24 cellular contexts compared by ENCODE assay signal in the genomic region with DNA sequence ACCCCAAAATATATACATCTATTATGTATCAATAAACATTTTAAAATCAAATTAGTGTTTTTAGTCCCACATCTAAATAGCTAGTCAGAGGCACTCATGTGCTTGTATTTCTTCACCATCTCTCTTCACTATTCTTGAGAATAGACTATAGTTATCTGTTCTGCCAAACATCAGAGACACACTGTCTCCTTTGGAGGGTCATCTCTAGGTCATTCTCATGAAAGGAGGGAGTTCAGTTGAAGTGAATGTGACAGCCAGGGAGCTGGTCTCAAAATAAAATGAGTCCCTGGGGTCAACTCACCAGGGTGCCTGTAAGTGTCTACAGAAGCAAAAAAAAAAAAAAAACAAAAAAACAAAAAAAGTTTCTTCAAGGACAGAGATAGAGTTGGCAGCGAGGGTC.
DNase-seq lines count a peak whose midpoint lies in the region; ATAC-seq, FAIRE-seq and TF ChIP-seq lines count a peak whose summit lies in the region.
"Had no signal": no experiment of that assay in that cellular context is flagged by ENCODE, and none has a peak within 500 bp of the region (broad histone marks: within the 10 kb centered on the region; RNA-seq: fewer than 3 reads in every experiment).

No MANE protein-coding gene starts in this region.

- FAIRE-seq in K562 (lab: Jason Lieb, UNC): peak; percentile 19
- FAIRE-seq: A204.1, D721Med, GM12891, GM18507 had no signal

- no peaks in the 10 kb centered on the region for H3F3A ChIP-seq in GM23338 (replicated peaks; ENCODE audit: low read depth)

- H3K9ac ChIP-seq in K562 (ENCODE audit: insufficient read depth in 1 of 2, low read depth in 2 of 2, low read length in 2 of 2): no peak overlapping the region
- H3K9ac ChIP-seq: BLaER1 had no signal

- peaks cover 10% of the 10 kb centered on the region for H3K4me1 Mint-ChIP-seq in GM23338
- H3K4me1 Mint-ChIP-seq: CD14-positive monocyte; CD4-positive, alpha-beta memory T cell; CD4-positive, CD25-positive, alpha-beta regulatory T cell; CD8-positive, alpha-beta memory T cell had no signal

- no peaks in the 10 kb centered on the region for H3K9me3 ChIP-seq in cardiac muscle cell (ENCODE audit: low read depth)
- no peaks in the 10 kb centered on the region; the same call in 1 of the 2 replicates for H3K9me3 ChIP-seq in K562 (replicated peaks; ENCODE audit: control insufficient read depth, insufficient read depth, low read depth, low read length)
- H3K9me3 ChIP-seq: BE2C, BLaER1, Caco-2 had no signal

- no peaks in the 10 kb centered on the region for H3K9me1 ChIP-seq in K562 (ENCODE audit: control insufficient read depth, insufficient read depth, low read length)

- H3K27me3 Mint-ChIP-seq in GM23338 (ENCODE audit: insufficient read depth, low read depth, poor library complexity): no peaks in the 10 kb centered on the region

- no peak for TF ChIP-seq POLR2A in K562 (conservative IDR thresholded peaks at IDR 0.05)

- no peak overlapping the region for H3K4me3 Mint-ChIP-seq in GM23338
- H3K4me3 Mint-ChIP-seq: CD14-positive monocyte; CD4-positive, alpha-beta memory T cell; CD4-positive, CD25-positive, alpha-beta regulatory T cell; CD8-positive, alpha-beta memory T cell had no signal

- H3K9me2 ChIP-seq in GM23338 (ENCODE audit: insufficient read depth): peaks cover 11% of the 10 kb centered on the region

- no peak for ATAC-seq in Right ventricle myocardium inferior
- no peak for ATAC-seq in GM23338
- ATAC-seq in K562: no peak

- H3K4me1 ChIP-seq in cardiac muscle cell (ENCODE audit: low read depth) (peaks cover 24% of the 10 kb centered on the region), GM23338 (ENCODE audit: insufficient read depth) (peaks cover 3% of the 10 kb centered on the region), K562 (replicated peaks in 1 of 2; ENCODE audit: control insufficient read depth in 2 of 2, insufficient read depth in 2 of 2, low read length in 2 of 2) (peaks cover 0 to 3% of the 10 kb centered on the region in 2 experiments; a peak in 2 of 5 replicates)
- H3K4me1 ChIP-seq: BE2C, Caco-2 had no signal

- H3K79me2 ChIP-seq in GM23338 (replicated peaks; ENCODE audit: insufficient read depth): no peaks in the 10 kb centered on the region
- H3K79me2 ChIP-seq in K562 (ENCODE audit: control insufficient read depth, insufficient read depth, low read length): no peaks in the 10 kb centered on the region

- BruUV-seq in K562 (replicated peaks; lab: Mats Ljungman, UMichigan): no TSS peak

- H3K4me3 ChIP-seq in cardiac muscle cell (no peak overlapping the region), GM23338 (no peak overlapping the region), K562 (no peak overlapping the region)
- H3K4me3 ChIP-seq: BLaER1 had no signal

- H3K27ac Mint-ChIP-seq in GM23338: no peak overlapping the region
- H3K27ac Mint-ChIP-seq: CD14-positive monocyte; CD4-positive, alpha-beta memory T cell; CD4-positive, CD25-positive, alpha-beta regulatory T cell; CD8-positive, alpha-beta memory T cell had no signal

- TF ChIP-seq EP300 in K562 (IDR thresholded peaks at IDR 0.05; ENCODE audit: low read length): no peak

- H3K27me3 ChIP-seq in cardiac muscle cell (no peaks in the 10 kb centered on the region), GM23338 (ENCODE audit: insufficient read depth) (no peaks in the 10 kb centered on the region), K562 (ENCODE audit: control insufficient read depth in 2 of 2, insufficient read depth in 2 of 2, low read length in 2 of 2) (peaks cover 6 to 12% of the 10 kb centered on the region in 2 experiments; a peak in 4 of 5 replicates)
- H3K27me3 ChIP-seq: BE2C, BLaER1 had no signal

- TF ChIP-seq CTCF in cardiac muscle cell (IDR thresholded peaks at IDR 0.05; ENCODE audit: low read depth, low read length) (no peak), GM23338 (conservative IDR thresholded peaks at IDR 0.05; ENCODE audit: low read depth in 2 of 2) (no peak), K562 (IDR thresholded peaks at IDR 0.05 in 2 of 3, conservative IDR thresholded peaks at IDR 0.05 in 1 of 3; ENCODE audit: insufficient read depth in 2 of 3, low read depth in 1 of 3, low read length in 3 of 3) (no peak), GM13977 (IDR thresholded peaks at IDR 0.05; ENCODE audit: extremely low read depth, insufficient read depth, missing control alignments) (no peak)

- H4K20me1 ChIP-seq in GM23338 (replicated peaks; ENCODE audit: insufficient read depth) (no peaks in the 10 kb centered on the region), K562 (replicated peaks; ENCODE audit: control insufficient read depth, insufficient read depth, low read length) (no peaks in the 10 kb centered on the region)
- H4K20me1 ChIP-seq: BLaER1 had no signal

- in situ Hi-C loops in K562 (cut with MboI): no loop called here
- in situ Hi-C loops in GM13977 (cut with MboI; ENCODE audit: low pct_unique_long_range_greater_than_20kb, low sequenced_read_pairs, unreplicated experiment): no loop called here

- no peaks in the 10 kb centered on the region for H3K36me3 Mint-ChIP-seq in GM23338 (ENCODE audit: low read depth)
- H3K36me3 Mint-ChIP-seq: CD14-positive monocyte; CD4-positive, alpha-beta memory T cell; CD4-positive, CD25-positive, alpha-beta regulatory T cell; CD8-positive, alpha-beta memory T cell had no signal

- no peaks in the 10 kb centered on the region; the same call in 2 of the 3 replicates for H3K9me3 Mint-ChIP-seq in GM23338
- H3K9me3 Mint-ChIP-seq: CD14-positive monocyte; CD8-positive, alpha-beta memory T cell had no signal

- 0% methylated on average over 1 of the region's 1 CpG for WGBS in K562 (ENCODE audit: insufficient coverage, low coverage, missing lambda C conversion rate)

- TF ChIP-seq RAD21 in K562 (CRISPR knock-in tag; conservative IDR thresholded peaks at IDR 0.05 in 1 of 2, IDR thresholded peaks at IDR 0.05 in 1 of 2): no peak

- intact Hi-C loops in Right ventricle myocardium inferior (cut with DNase I) (no loop called here), K562 (cut with micrococcal nuclease) (no loop called here)

- H3K36me3 ChIP-seq in cardiac muscle cell: no peaks in the 10 kb centered on the region
- H3K36me3 ChIP-seq in GM23338 (ENCODE audit: insufficient read depth): no peaks in the 10 kb centered on the region
- H3K36me3 ChIP-seq in K562 (ENCODE audit: control insufficient read depth, insufficient read depth, low read length): no peaks in the 10 kb centered on the region
- H3K36me3 ChIP-seq: BE2C, BLaER1 had no signal

- H3K27ac ChIP-seq in cardiac muscle cell: peak overlapping the region; percentile 89
- no peak overlapping the region for H3K27ac ChIP-seq in GM23338 (ENCODE audit: low read depth)
- H3K27ac ChIP-seq in K562 (ENCODE audit: extremely low read depth, low read depth, low read length): no peak overlapping the region
- H3K27ac ChIP-seq: BLaER1 had no signal

- DNase-seq in cardiac muscle cell (ENCODE audit: low read depth in 1 of 2, low spot score in 1 of 2): peak in 1 of 2 donors; percentile 55
- DNase-seq in Right ventricle myocardium inferior (ENCODE audit: missing footprints): no peak
- no peak for DNase-seq in GM23338 (ENCODE audit: low spot score)
- DNase-seq in K562 (ENCODE audit: extremely low read depth in 1 of 4, low spot score in 3 of 4): peak in 1 of 4 experiments; percentile 27
- no peak for DNase-seq in GM13977 (ENCODE audit: low spot score)
- no peak for DNase-seq in activated naive CD4-positive, alpha-beta T cell treated with anti-CD3 and anti-CD28 coated beads, Interleukin-2, amount 50 U/mL, for 16 hours
- DNase-seq in NCI-H187 (lab: John Stamatoyannopoulos, UW): no peak
- DNase-seq: 8988T; ACHN; BE2C; C1 segment of cervical spinal cord; Caco-2; Calu3; CD4-positive, alpha-beta memory T cell; CD4-positive, CD25-positive, alpha-beta regulatory T cell; CD8-positive, alpha-beta memory T cell; DMS79 treated with DMSO at 0.1 percent for 48 hours; GF-D8 had no signal

- H3K4me2 ChIP-seq in GM23338 (no peak overlapping the region), K562 (ENCODE audit: insufficient read depth, low read length) (no peak overlapping the region)
- H3K4me2 ChIP-seq: BLaER1 had no signal

- H2AFZ ChIP-seq in GM23338 (0 out of 2 replicates have a peak overlapping the region, but pooled peaks have one; percentile 28), K562 (ENCODE audit: low read depth, low read length) (peak overlapping the region; percentile 29; the same call in 1 of the 2 replicates)

- POLR2A ChIA-PET in K562 (lab: Yijun Ruan, JAX): no interaction called here

- CTCF ChIA-PET in K562 (lab: Yijun Ruan, JAX; ENCODE audit: low intra/inter-chr PET ratio): no interaction called here

TF ChIP-seq in GM23338, 12 proteins besides CTCF, POLR2A, EP300 and RAD21 (continues in another document):
- TF ChIP-seq CREB1 (CRISPR knock-in tag; IDR thresholded peaks at IDR 0.05; ENCODE audit: low read depth) (no peak), ZNF331 (CRISPR knock-in tag; IDR thresholded peaks at IDR 0.05; ENCODE audit: low read depth) (no peak), NANOG (IDR thresholded peaks at IDR 0.05; ENCODE audit: borderline replicate concordance) (no peak)

TF ChIP-seq in K562, 482 proteins besides CTCF, POLR2A, EP300 and RAD21 (continues in another document):
- TF ChIP-seq RBM34 (IDR thresholded peaks at IDR 0.05; ENCODE audit: borderline replicate concordance, insufficient read depth, low read length): no peak
- no peak for TF ChIP-seq GTF2A2 (tag; IDR thresholded peaks at IDR 0.05)
- no peak for TF ChIP-seq ZNF695 (CRISPR knock-in tag; IDR thresholded peaks at IDR 0.05)
- TF ChIP-seq, protein P1, sequence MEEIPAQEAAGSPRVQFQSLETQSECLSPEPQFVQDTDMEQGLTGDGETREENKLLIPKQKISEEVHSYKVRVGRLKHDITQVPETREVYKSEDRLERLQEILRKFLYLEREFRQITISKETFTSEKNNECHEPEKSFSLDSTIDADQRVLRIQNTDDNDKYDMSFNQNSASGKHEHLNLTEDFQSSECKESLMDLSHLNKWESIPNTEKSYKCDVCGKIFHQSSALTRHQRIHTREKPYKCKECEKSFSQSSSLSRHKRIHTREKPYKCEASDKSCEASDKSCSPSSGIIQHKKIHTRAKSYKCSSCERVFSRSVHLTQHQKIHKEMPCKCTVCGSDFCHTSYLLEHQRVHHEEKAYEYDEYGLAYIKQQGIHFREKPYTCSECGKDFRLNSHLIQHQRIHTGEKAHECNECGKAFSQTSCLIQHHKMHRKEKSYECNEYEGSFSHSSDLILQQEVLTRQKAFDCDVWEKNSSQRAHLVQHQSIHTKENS (CRISPR knock-in tag; IDR thresholded peaks at IDR 0.05): no peak
- TF ChIP-seq, protein P2, sequence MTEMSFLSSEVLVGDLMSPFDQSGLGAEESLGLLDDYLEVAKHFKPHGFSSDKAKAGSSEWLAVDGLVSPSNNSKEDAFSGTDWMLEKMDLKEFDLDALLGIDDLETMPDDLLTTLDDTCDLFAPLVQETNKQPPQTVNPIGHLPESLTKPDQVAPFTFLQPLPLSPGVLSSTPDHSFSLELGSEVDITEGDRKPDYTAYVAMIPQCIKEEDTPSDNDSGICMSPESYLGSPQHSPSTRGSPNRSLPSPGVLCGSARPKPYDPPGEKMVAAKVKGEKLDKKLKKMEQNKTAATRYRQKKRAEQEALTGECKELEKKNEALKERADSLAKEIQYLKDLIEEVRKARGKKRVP (CRISPR knock-in tag; IDR thresholded peaks at IDR 0.05): no peak
- no peak for TF ChIP-seq ZNF184 (CRISPR knock-in tag; IDR thresholded peaks at IDR 0.05)
- no peak for TF ChIP-seq ZSCAN32 (CRISPR knock-in tag; IDR thresholded peaks at IDR 0.05)
- no peak for TF ChIP-seq POLR2AphosphoS2 (IDR thresholded peaks at IDR 0.05; ENCODE audit: low read length)
